In the genomic region with DNA sequence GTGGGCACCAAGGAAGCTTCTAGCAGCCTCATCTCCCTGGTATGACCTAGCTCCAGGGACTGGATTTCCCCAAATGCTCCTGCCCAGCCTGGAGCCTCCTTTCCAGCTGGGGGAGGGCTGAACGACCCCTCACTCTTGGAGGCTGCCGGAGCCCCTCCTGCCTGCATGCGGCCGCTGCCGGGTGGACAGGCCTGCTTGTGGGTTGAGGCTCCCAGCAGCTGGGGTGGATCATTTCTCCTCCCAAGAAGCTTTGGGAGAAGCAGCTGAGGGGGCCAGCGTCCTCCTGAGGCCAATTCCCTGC, we compare ENCODE assay signal across 14 cellular contexts.
DNase-seq lines count a peak whose midpoint lies in the region; ATAC-seq, FAIRE-seq and TF ChIP-seq lines count a peak whose summit lies in the region.
"Had no signal": no experiment of that assay in that cellular context is flagged by ENCODE, and none has a peak within 500 bp of the region (broad histone marks: within the 10 kb centered on the region; RNA-seq: fewer than 3 reads in every experiment).

No MANE protein-coding gene starts in this region.

- H2AFZ ChIP-seq in H1 (ENCODE audit: low read length) = no peak overlapping the region

- peaks cover 77% of the 10 kb centered on the region for H3K4me1 Mint-ChIP-seq in nephron

- no peak overlapping the region for H3K4me3 Mint-ChIP-seq in nephron
- H3K4me3 Mint-ChIP-seq: activated CD8-positive, alpha-beta memory T cell treated with anti-CD3 and anti-CD28 coated beads, Interleukin-2, amount 10 ng/mL, durations not matched to agents 7 days and 5 days had no signal

- H3K36me3 ChIP-seq in cardiac muscle cell = no peaks in the 10 kb centered on the region
- no peaks in the 10 kb centered on the region for H3K36me3 ChIP-seq in H1 (ENCODE audit: control insufficient read depth in 2 of 4, insufficient read depth in 4 of 4, low read length in 3 of 4)
- H3K36me3 ChIP-seq in urinary bladder (ENCODE audit: insufficient read depth) = no peaks in the 10 kb centered on the region

- TF ChIP-seq RAD21 in H1 (IDR thresholded peaks at IDR 0.05 in 1 of 2, conservative IDR thresholded peaks at IDR 0.05 in 1 of 2; ENCODE audit: low read depth in 2 of 2, low read length in 2 of 2) = no peak

- no peak overlapping the region for H2BK20ac ChIP-seq in H1 (ENCODE audit: low read length)

- no peak for FAIRE-seq in H1 (lab: Jason Lieb, UNC)
- FAIRE-seq: frontal cortex had no signal

- no peak overlapping the region for H2BK5ac ChIP-seq in H1 (ENCODE audit: low read depth, low read length)

- H3K27ac Mint-ChIP-seq in nephron = peak overlapping the region; percentile 68 to 97 (median 93)
- H3K27ac Mint-ChIP-seq: activated CD8-positive, alpha-beta memory T cell treated with anti-CD3 and anti-CD28 coated beads, Interleukin-2, amount 10 ng/mL, durations not matched to agents 7 days and 5 days had no signal

- H3K79me2 ChIP-seq in H1 (ENCODE audit: control insufficient read depth in 1 of 2, insufficient read depth in 2 of 2, low read length in 2 of 2) = 0 out of 4 replicates have a peak, but pooled peaks cover 0 to 3% of the 10 kb centered on the region in 2 experiments

- H3K79me1 ChIP-seq in H1 (ENCODE audit: low read depth, low read length) = peaks cover 5% of the 10 kb centered on the region

- H3K14ac ChIP-seq in H1 (ENCODE audit: insufficient read length) = no peak overlapping the region

- H2BK120ac ChIP-seq in H1 (replicated peaks; ENCODE audit: low read depth, low read length) = no peak overlapping the region

- no peak overlapping the region for H3K4me2 ChIP-seq in H1 (ENCODE audit: insufficient read depth in 1 of 2, low read depth in 2 of 2, low read length in 2 of 2)

- no peak overlapping the region for H4K5ac ChIP-seq in H1 (ENCODE audit: insufficient read length, low read depth, low read length)

- no peak overlapping the region; the same call in 1 of the 2 replicates for H4K8ac ChIP-seq in H1 (ENCODE audit: extremely low read depth, insufficient read depth, low read length)

- no peak overlapping the region for H3K23ac ChIP-seq in H1 (ENCODE audit: insufficient read length)

- H2BK15ac ChIP-seq in H1 (ENCODE audit: low read length) = peak overlapping the region; percentile 77; the same call in 1 of the 2 replicates

- POLR2A ChIA-PET in H1 (lab: Charles Lee; ENCODE audit: partially characterized antibody) = interaction anchor here (1.1 to 1.4 kb wide), 3 partner anchors 8 to 67 kb away, joined by 3 to 4 read pairs (median 3); no protein-coding TSS in a partner anchor

- CTCF ChIA-PET in H1 (lab: Charles Lee; ENCODE audit: partially characterized antibody) = interaction anchor here (0.6 to 1.5 kb wide), 5 partner anchors 23 to 265 kb away, joined by 3 to 5 read pairs (median 3); no protein-coding TSS in a partner anchor

- H3K27ac ChIP-seq in cardiac muscle cell (no peak overlapping the region), H1 (ENCODE audit: low read depth, low read length) (no peak overlapping the region), urinary bladder (ENCODE audit: low read depth) (peak overlapping the region; percentile 72)

- no peaks in the 10 kb centered on the region for H3K23me2 ChIP-seq in H1 (ENCODE audit: low read depth, low read length)

- H4K91ac ChIP-seq in H1 (replicated peaks; ENCODE audit: insufficient read length, low read length) = peak overlapping the region; percentile 6

- H3K56ac ChIP-seq in H1 (replicated peaks; ENCODE audit: insufficient read length, low read depth, low read length) = no peak overlapping the region

- TF ChIP-seq CTCF in cardiac muscle cell (IDR thresholded peaks at IDR 0.05; ENCODE audit: low read depth, low read length) = peak; percentile 3
- no peak for TF ChIP-seq CTCF in H1 (IDR thresholded peaks at IDR 0.05; ENCODE audit: control extremely low read depth in 1 of 3, insufficient read depth in 1 of 3, low read depth in 1 of 3, low read length in 3 of 3)
- no peak for TF ChIP-seq CTCF in nephron (IDR thresholded peaks at IDR 0.05; ENCODE audit: unreplicated experiment in 3 of 3)

- intact Hi-C loops in Right ventricle myocardium superior (cut with DNase I) = loop anchor here (5.0 kb wide), 1 partner anchor 68 kb away; no protein-coding TSS in a partner anchor

- H3K9me3 Mint-ChIP-seq in nephron = no peaks in the 10 kb centered on the region

- no peak for DNase-seq in cardiac muscle cell (ENCODE audit: low read depth in 1 of 2, low spot score in 1 of 2)
- DNase-seq in Right ventricle myocardium superior = no peak
- no peak for DNase-seq in H1 (ENCODE audit: low read depth in 1 of 2, low spot score in 2 of 2)
- no peak for DNase-seq in stimulated activated CD4-positive, alpha-beta T cell treated with anti-CD3 and anti-CD28 coated beads, Interleukin-12 subunit alpha, Interleukin-12 subunit beta, amount 100 ng/mL, for 4 hours
- DNase-seq in stimulated activated CD4-positive, alpha-beta T cell treated with anti-CD3 and anti-CD28 coated beads, Interleukin-4, amount 100 ng/mL, for 4 hours = no peak
- DNase-seq: amygdala, DMS53, NCI-H345 had no signal

- TF ChIP-seq EP300 in H1 (IDR thresholded peaks at IDR 0.05; ENCODE audit: borderline replicate concordance in 1 of 2, low read depth in 2 of 2, low read length in 2 of 2) = no peak

- TF ChIP-seq POLR2A in H1 (IDR thresholded peaks at IDR 0.05; ENCODE audit: control extremely low read depth in 1 of 2, low read depth in 2 of 2, low read length in 2 of 2) = no peak

- H2BK12ac ChIP-seq in H1 (ENCODE audit: low read depth, low read length) = no peak overlapping the region

- H3K27me3 ChIP-seq in cardiac muscle cell (no peaks in the 10 kb centered on the region), H1 (replicated peaks in 1 of 4; ENCODE audit: control insufficient read depth in 3 of 4, extremely low read depth in 1 of 4, insufficient read depth in 3 of 4, low read length in 3 of 4) (no peaks in the 10 kb centered on the region)
- H3K27me3 ChIP-seq: MG63 had no signal

- H3K27me3 Mint-ChIP-seq in nephron (ENCODE audit: low read depth) = peaks cover 4% of the 10 kb centered on the region
- H3K27me3 Mint-ChIP-seq: activated CD8-positive, alpha-beta memory T cell treated with anti-CD3 and anti-CD28 coated beads, Interleukin-2, amount 10 ng/mL, durations not matched to agents 7 days and 5 days had no signal

- 88% methylated on average over 6 of the region's 6 CpGs; no CpG with 5 or more reads in 1 of the 2 experiments for WGBS in H1 (ENCODE audit: extremely low coverage in 1 of 2, insufficient coverage in 1 of 2, insufficient read length in 1 of 2, insufficient replicate concordance in 2 of 2, low coverage in 1 of 2, low lambda C conversion rate in 2 of 2, missing lambda C conversion rate in 1 of 2), 2 experiments
- WGBS in urinary bladder = 49% methylated on average over 6 of the region's 6 CpGs

- H3K4me3 ChIP-seq in cardiac muscle cell = no peak overlapping the region
- no peak overlapping the region for H3K4me3 ChIP-seq in H1 (ENCODE audit: extremely low read depth in 1 of 4, insufficient read depth in 2 of 4, low read depth in 3 of 4, low read length in 4 of 4)
- no peak overlapping the region for H3K4me3 ChIP-seq in urinary bladder (ENCODE audit: low read depth, low read length)
- H3K4me3 ChIP-seq: MG63 had no signal

- no peak overlapping the region for H3K4ac ChIP-seq in H1 (replicated peaks; ENCODE audit: insufficient read length, low read depth, low read length)

- no peak for ATAC-seq in Right ventricle myocardium superior (ENCODE audit: poor library complexity)
- ATAC-seq in HG03442 (IDR thresholded peaks at IDR 0.05; ENCODE audit: unreplicated experiment) = no peak
- ATAC-seq: activated CD8-positive, alpha-beta memory T cell treated with anti-CD3 and anti-CD28 coated beads, Interleukin-2, amount 10 ng/mL, durations not matched to agents 7 days and 5 days had no signal

- no peaks in the 10 kb centered on the region for H3K36me3 Mint-ChIP-seq in nephron (ENCODE audit: low read depth)
- H3K36me3 Mint-ChIP-seq: activated CD8-positive, alpha-beta memory T cell treated with anti-CD3 and anti-CD28 coated beads, Interleukin-2, amount 10 ng/mL, durations not matched to agents 7 days and 5 days had no signal

- H2AK5ac ChIP-seq in H1 (ENCODE audit: low read depth, low read length) = no peak overlapping the region

- peaks cover 0 to 3% of the 10 kb centered on the region in 2 experiments for H4K20me1 ChIP-seq in H1 (replicated peaks in 1 of 2; ENCODE audit: control insufficient read depth in 1 of 2, insufficient read depth in 2 of 2, low read length in 2 of 2)

- no peaks in the 10 kb centered on the region for H3K9me3 ChIP-seq in cardiac muscle cell (ENCODE audit: low read depth)
- H3K9me3 ChIP-seq in H1 (ENCODE audit: insufficient read depth in 2 of 2, low read depth in 1 of 2, low read length in 1 of 2) = peaks cover 4 to 10% of the 10 kb centered on the region in 2 experiments; a peak in 2 of 4 replicates
- H3K9me3 ChIP-seq: MG63 had no signal

- no peak overlapping the region for H3K18ac ChIP-seq in H1 (ENCODE audit: extremely low read depth, low read length)

- H3K4me1 ChIP-seq in cardiac muscle cell (ENCODE audit: low read depth) = peaks cover 19% of the 10 kb centered on the region
- peaks cover 0 to 13% (median 6%) of the 10 kb centered on the region in 4 experiments; a peak in 6 of 7 replicates for H3K4me1 ChIP-seq in H1 (replicated peaks in 1 of 4; ENCODE audit: control insufficient read depth in 3 of 4, insufficient read depth in 4 of 4, low read length in 3 of 4)
- H3K4me1 ChIP-seq in urinary bladder (ENCODE audit: insufficient read depth) = no peaks in the 10 kb centered on the region

- no peak overlapping the region for H3K9ac ChIP-seq in H1 (replicated peaks in 1 of 4; ENCODE audit: extremely low read depth in 1 of 4, low read depth in 3 of 4, low read length in 3 of 4)

TF ChIP-seq in H1, 55 proteins besides CTCF, POLR2A, EP300 and RAD21 (continues in another document):
- TF ChIP-seq CBX8 (IDR thresholded peaks at IDR 0.05; ENCODE audit: borderline replicate concordance, low read depth, low read length) (no peak), POLR2AphosphoS5 (IDR thresholded peaks at IDR 0.05; ENCODE audit: low read depth, low read length) (no peak), SIX5 (IDR thresholded peaks at IDR 0.05; ENCODE audit: low read depth, low read length) (no peak), EGR1 (IDR thresholded peaks at IDR 0.05; ENCODE audit: borderline replicate concordance, low read depth, low read length) (no peak), HDAC6 (IDR thresholded peaks at IDR 0.05; ENCODE audit: low read depth, low read length) (no peak), ASH2L (IDR thresholded peaks at IDR 0.05; ENCODE audit: low read length) (no peak), CREB1 (IDR thresholded peaks at IDR 0.05) (no peak), CHD2 (IDR thresholded peaks at IDR 0.05; ENCODE audit: low read length) (no peak)
